In the genomic region with DNA sequence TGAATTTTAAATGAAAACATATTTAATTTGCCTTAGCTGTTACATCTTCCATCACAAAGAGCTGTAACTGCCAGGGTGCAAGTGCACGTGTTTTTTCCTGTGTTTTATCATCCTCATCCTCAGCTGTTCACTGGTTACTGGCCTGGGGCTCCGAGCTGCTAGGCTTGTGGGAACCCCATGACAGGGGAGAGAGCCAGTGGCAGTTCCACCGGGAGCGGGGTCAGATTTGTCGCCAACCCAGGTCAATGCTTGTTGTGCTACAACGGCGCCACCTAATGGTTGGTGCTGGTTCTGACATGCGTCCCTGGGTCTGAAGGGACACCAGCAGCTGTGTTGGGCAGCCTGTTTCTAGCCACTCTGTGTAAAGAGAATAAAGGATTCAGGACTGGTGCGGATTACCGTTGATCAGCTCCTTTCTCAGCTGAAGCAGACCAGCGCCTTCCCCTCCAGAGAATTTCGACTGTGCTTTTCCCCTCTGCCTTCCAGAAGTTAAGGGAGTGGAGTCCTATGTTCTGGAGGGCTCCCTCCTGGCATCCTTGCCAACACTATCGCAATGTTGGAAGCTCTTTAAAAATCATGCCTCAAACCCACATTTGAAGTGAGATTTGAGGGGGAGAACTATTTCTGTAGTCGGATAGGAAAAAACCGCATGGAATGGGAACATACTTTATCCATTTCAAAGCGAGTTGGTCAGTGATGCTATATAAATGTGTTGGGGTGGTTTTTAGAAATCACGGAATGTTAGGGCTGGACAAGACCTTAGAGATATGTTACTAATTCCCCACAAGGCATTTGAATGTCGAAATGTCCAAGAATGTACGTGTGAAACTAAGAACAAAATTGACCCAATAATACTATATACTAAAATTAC, we compare ENCODE assay signal across 8 cellular contexts.
DNase-seq lines count a peak whose midpoint lies in the region; ATAC-seq, FAIRE-seq and TF ChIP-seq lines count a peak whose summit lies in the region.

No MANE protein-coding gene starts in this region.

- H3K4me1 Mint-ChIP-seq in nephron progenitor cell: peaks cover 11% of the 10 kb centered on the region

- H3K9me3 Mint-ChIP-seq in nephron progenitor cell: no peaks in the 10 kb centered on the region

- peak; percentile 94 for TF ChIP-seq CTCF in D721Med (IDR thresholded peaks at IDR 0.05; ENCODE audit: insufficient read depth, missing control alignments)
- peak; percentile 90 for TF ChIP-seq CTCF in nephron progenitor cell (IDR thresholded peaks at IDR 0.05)

- TF ChIP-seq RAD21 in Ishikawa (IDR thresholded peaks at IDR 0.05; ENCODE audit: low read depth): peak; percentile 99

- peaks cover 10% of the 10 kb centered on the region for H3K27me3 Mint-ChIP-seq in nephron progenitor cell (ENCODE audit: low read depth, poor library complexity)

- DNase-seq in D721Med (ENCODE audit: insufficient read length, low spot score): peak; percentile 73
- DNase-seq in OCI-M2 (lab: John Stamatoyannopoulos, UW; ENCODE audit: unreplicated experiment): peak; percentile 61
- DNase-seq in activated T-cell treated with anti-CD3 and anti-CD28 coated beads for 4 hours: peak; percentile 91
- peak; percentile 79 for DNase-seq in fibroblast of gingiva (ENCODE audit: low read depth)
- DNase-seq in nephron progenitor cell: peak; percentile 96
- peak; percentile 56 to 86 (median 79) for DNase-seq in stimulated activated naive CD4-positive, alpha-beta T cell (lab: John Stamatoyannopoulos, UW)

- FAIRE-seq in D721Med (lab: Jason Lieb, UNC): no peak

- H3K36me3 Mint-ChIP-seq in nephron progenitor cell (ENCODE audit: low read depth): no peaks in the 10 kb centered on the region

- peak; percentile 90 for ATAC-seq in GM21423 (IDR thresholded peaks at IDR 0.05; ENCODE audit: unreplicated experiment)

- H3K27ac Mint-ChIP-seq in nephron progenitor cell: no peak overlapping the region

- TF ChIP-seq EP300 in Ishikawa (IDR thresholded peaks at IDR 0.05; ENCODE audit: borderline replicate concordance): no peak

- H3K4me3 Mint-ChIP-seq in nephron progenitor cell: no peak overlapping the region

TF ChIP-seq in Ishikawa, 13 proteins besides CTCF, POLR2A, EP300 and RAD21:
- no peak for TF ChIP-seq ZBTB7A (IDR thresholded peaks at IDR 0.05; ENCODE audit: low read depth)
- TF ChIP-seq, protein P1, sequence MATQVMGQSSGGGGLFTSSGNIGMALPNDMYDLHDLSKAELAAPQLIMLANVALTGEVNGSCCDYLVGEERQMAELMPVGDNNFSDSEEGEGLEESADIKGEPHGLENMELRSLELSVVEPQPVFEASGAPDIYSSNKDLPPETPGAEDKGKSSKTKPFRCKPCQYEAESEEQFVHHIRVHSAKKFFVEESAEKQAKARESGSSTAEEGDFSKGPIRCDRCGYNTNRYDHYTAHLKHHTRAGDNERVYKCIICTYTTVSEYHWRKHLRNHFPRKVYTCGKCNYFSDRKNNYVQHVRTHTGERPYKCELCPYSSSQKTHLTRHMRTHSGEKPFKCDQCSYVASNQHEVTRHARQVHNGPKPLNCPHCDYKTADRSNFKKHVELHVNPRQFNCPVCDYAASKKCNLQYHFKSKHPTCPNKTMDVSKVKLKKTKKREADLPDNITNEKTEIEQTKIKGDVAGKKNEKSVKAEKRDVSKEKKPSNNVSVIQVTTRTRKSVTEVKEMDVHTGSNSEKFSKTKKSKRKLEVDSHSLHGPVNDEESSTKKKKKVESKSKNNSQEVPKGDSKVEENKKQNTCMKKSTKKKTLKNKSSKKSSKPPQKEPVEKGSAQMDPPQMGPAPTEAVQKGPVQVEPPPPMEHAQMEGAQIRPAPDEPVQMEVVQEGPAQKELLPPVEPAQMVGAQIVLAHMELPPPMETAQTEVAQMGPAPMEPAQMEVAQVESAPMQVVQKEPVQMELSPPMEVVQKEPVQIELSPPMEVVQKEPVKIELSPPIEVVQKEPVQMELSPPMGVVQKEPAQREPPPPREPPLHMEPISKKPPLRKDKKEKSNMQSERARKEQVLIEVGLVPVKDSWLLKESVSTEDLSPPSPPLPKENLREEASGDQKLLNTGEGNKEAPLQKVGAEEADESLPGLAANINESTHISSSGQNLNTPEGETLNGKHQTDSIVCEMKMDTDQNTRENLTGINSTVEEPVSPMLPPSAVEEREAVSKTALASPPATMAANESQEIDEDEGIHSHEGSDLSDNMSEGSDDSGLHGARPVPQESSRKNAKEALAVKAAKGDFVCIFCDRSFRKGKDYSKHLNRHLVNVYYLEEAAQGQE (IDR thresholded peaks at IDR 0.05; ENCODE audit: low read depth): no peak
- TF ChIP-seq YY1 (IDR thresholded peaks at IDR 0.05; ENCODE audit: low read depth): no peak
- TF ChIP-seq MAX (IDR thresholded peaks at IDR 0.05): no peak
- no peak for TF ChIP-seq EGR1 (IDR thresholded peaks at IDR 0.05)
- no peak for TF ChIP-seq FOXM1 (IDR thresholded peaks at IDR 0.05; ENCODE audit: borderline replicate concordance, low read depth)
- TF ChIP-seq USF1 (IDR thresholded peaks at IDR 0.05): no peak
- no peak for TF ChIP-seq TEAD4 (IDR thresholded peaks at IDR 0.05)
- no peak for TF ChIP-seq TCF12 (IDR thresholded peaks at IDR 0.05; ENCODE audit: low read depth)
- TF ChIP-seq CREB1 (IDR thresholded peaks at IDR 0.05; ENCODE audit: low read depth): no peak
- no peak for TF ChIP-seq TAF1 (IDR thresholded peaks at IDR 0.05; ENCODE audit: low read depth)
- TF ChIP-seq CEBPB (IDR thresholded peaks at IDR 0.05): no peak
- TF ChIP-seq NFIC (IDR thresholded peaks at IDR 0.05): no peak
TF ChIP-seq in Ishikawa: peak in this region for 0.

Comparison
In these comparisons a context has a peak if more than half of its experiments do, and no peak if none do; other contexts are left out.
1. Peak in every context shown above with its lines: DNase-seq and ATAC-seq.